In the genomic region with DNA sequence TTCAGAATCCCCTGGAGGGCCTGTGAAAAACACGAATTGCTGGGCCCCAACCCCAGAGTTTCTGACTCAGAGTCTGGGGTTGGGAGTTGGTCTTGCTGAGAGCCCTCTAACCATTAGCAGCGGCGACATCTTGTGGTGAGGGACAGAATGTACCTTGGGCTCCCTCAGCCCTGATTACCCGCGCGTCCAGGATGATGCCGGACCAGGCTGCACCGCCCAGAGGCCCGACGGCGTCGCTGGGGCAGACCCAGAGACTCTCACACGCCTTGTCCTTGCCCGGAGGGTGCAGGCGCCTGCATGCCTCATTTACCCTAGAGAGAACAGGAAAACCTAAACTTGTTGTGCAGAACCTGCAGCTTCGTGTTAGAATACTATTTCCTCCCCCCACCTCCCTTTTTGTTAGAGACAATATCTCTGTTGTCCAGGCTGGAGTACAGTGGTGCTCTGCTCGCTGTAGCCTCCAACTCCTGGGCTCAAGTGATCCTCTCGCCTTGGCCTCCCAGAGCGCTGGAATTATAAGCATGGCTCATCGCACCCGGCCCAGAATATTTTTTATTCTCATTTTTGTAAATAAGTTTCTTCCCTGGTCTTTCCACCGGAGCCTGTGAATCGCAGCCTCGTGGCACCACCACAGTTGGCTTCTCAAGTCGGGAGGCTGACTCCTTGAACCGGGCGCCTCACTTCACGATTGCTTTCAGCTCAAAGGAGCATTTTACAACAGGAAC, we compare ENCODE assay signal across 1 cellular context.
TF ChIP-seq lines count a peak whose summit lies in the region.

No MANE protein-coding gene starts in this region.

TF ChIP-seq in neural cell, 6 proteins besides CTCF, POLR2A, EP300 and RAD21 (continued from another document):
- TF ChIP-seq, protein P1, sequence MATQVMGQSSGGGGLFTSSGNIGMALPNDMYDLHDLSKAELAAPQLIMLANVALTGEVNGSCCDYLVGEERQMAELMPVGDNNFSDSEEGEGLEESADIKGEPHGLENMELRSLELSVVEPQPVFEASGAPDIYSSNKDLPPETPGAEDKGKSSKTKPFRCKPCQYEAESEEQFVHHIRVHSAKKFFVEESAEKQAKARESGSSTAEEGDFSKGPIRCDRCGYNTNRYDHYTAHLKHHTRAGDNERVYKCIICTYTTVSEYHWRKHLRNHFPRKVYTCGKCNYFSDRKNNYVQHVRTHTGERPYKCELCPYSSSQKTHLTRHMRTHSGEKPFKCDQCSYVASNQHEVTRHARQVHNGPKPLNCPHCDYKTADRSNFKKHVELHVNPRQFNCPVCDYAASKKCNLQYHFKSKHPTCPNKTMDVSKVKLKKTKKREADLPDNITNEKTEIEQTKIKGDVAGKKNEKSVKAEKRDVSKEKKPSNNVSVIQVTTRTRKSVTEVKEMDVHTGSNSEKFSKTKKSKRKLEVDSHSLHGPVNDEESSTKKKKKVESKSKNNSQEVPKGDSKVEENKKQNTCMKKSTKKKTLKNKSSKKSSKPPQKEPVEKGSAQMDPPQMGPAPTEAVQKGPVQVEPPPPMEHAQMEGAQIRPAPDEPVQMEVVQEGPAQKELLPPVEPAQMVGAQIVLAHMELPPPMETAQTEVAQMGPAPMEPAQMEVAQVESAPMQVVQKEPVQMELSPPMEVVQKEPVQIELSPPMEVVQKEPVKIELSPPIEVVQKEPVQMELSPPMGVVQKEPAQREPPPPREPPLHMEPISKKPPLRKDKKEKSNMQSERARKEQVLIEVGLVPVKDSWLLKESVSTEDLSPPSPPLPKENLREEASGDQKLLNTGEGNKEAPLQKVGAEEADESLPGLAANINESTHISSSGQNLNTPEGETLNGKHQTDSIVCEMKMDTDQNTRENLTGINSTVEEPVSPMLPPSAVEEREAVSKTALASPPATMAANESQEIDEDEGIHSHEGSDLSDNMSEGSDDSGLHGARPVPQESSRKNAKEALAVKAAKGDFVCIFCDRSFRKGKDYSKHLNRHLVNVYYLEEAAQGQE (IDR thresholded peaks at IDR 0.05; ENCODE audit: borderline replicate concordance): no peak
- TF ChIP-seq SMC3 (conservative IDR thresholded peaks at IDR 0.05; ENCODE audit: poor library complexity): peak; percentile 83
